In genomic region chrX:48958635-48959094, GRCh38 we compare ENCODE assay signal across 8 cellular contexts. TPM values are rescaled to one million over a fixed set of nuclear protein-coding genes. Genes with fewer than 3 reads are reported as not detected.
A peak's percentile ranks its signal among the peaks of the same experiment; 100 is the strongest.
DNase-seq lines count a peak whose midpoint lies in the region; ATAC-seq and TF ChIP-seq lines count a peak whose summit lies in the region.

No MANE protein-coding gene starts in this region.

- H3K4me1 ChIP-seq in KMS-11 (ENCODE audit: low read depth, poor library complexity, severe bottlenecking) = peaks cover 19% of the 10 kb centered on the region
- peaks cover 6% of the 10 kb centered on the region for H3K4me1 ChIP-seq in foreskin keratinocyte

- H3K27ac ChIP-seq in KMS-11 (peak overlapping the region; percentile 60), foreskin keratinocyte (peak overlapping the region; percentile 72)

- H3K27ac Mint-ChIP-seq in activated T-helper 1 cell treated with anti-CD3 and anti-CD28 coated beads, Interleukin-12 subunit alpha, Interleukin-12 subunit beta, Interleukin-2, Interleukin-4 antibody, amounts not matched to agents 30 ng/mL and 10 ng/mL and 1 ng/mL, durations not matched to agents 14 hours and 24 hours and 36 hours = peak overlapping the region; percentile 100
- peak overlapping the region; percentile 100 for H3K27ac Mint-ChIP-seq in osteocyte (ENCODE audit: unreplicated experiment)

- TF ChIP-seq CTCF in KMS-11 (conservative IDR thresholded peaks at IDR 0.05; ENCODE audit: low read depth, low read length) = no peak
- no peak for TF ChIP-seq CTCF in foreskin keratinocyte (conservative IDR thresholded peaks at IDR 0.05)
- TF ChIP-seq CTCF in osteocyte (IDR thresholded peaks at IDR 0.05) = no peak

- H3K27me3 ChIP-seq in KMS-11 (ENCODE audit: insufficient read depth, low read depth) (no peaks in the 10 kb centered on the region), foreskin keratinocyte (no peaks in the 10 kb centered on the region)

- DNase-seq in COLO668 (lab: John Stamatoyannopoulos, UW; ENCODE audit: unreplicated experiment) = peak; percentile 17
- peak; percentile 2 for DNase-seq in activated T-helper 1 cell treated with anti-CD3 and anti-CD28 coated beads, Interleukin-12 subunit alpha, Interleukin-12 subunit beta, Interleukin-2, Interleukin-4 antibody, amounts not matched to agents 30 ng/mL and 10 ng/mL and 1 ng/mL, durations not matched to agents 14 hours and 24 hours and 36 hours (ENCODE audit: low spot score)
- peak; percentile 12 to 41 for DNase-seq in foreskin keratinocyte
- DNase-seq in osteocyte (ENCODE audit: extremely low spot score, unreplicated experiment) = no peak
- DNase-seq in activated CD4-positive, CD25-positive, alpha-beta regulatory T cell treated with anti-CD3 and anti-CD28 coated beads, Interleukin-2, amount 50 U/mL, for 72 hours = no peak
- no peak for DNase-seq in iPS-NIHi7 (ENCODE audit: extremely low spot score)

- peak overlapping the region; percentile 98 for H3K4me3 Mint-ChIP-seq in activated T-helper 1 cell treated with anti-CD3 and anti-CD28 coated beads, Interleukin-12 subunit alpha, Interleukin-12 subunit beta, Interleukin-2, Interleukin-4 antibody, amounts not matched to agents 30 ng/mL and 10 ng/mL and 1 ng/mL, durations not matched to agents 14 hours and 24 hours and 36 hours
- peak overlapping the region; percentile 97 for H3K4me3 Mint-ChIP-seq in osteocyte (ENCODE audit: unreplicated experiment)

- ATAC-seq in foreskin keratinocyte (peak; percentile 37), GM21515 (IDR thresholded peaks at IDR 0.05; ENCODE audit: unreplicated experiment) (no peak)

- peak overlapping the region; percentile 83 for H3K4me2 ChIP-seq in KMS-11

- H3K36me3 ChIP-seq in KMS-11 (ENCODE audit: insufficient read depth) = no peaks in the 10 kb centered on the region

- H3K4me3 ChIP-seq in KMS-11 (IDR thresholded peaks at IDR 0.05; ENCODE audit: insufficient read depth, low read depth, low read length) = no peak overlapping the region

- peaks cover 16% of the 10 kb centered on the region; the same call in 1 of the 2 replicates for H3K79me2 ChIP-seq in KMS-11 (ENCODE audit: insufficient read depth, low read depth)

- no peaks in the 10 kb centered on the region for H4K20me1 ChIP-seq in KMS-11 (ENCODE audit: insufficient read depth)

- peaks cover 15% of the 10 kb centered on the region for H3K36me3 Mint-ChIP-seq in activated T-helper 1 cell treated with anti-CD3 and anti-CD28 coated beads, Interleukin-12 subunit alpha, Interleukin-12 subunit beta, Interleukin-2, Interleukin-4 antibody, amounts not matched to agents 30 ng/mL and 10 ng/mL and 1 ng/mL, durations not matched to agents 14 hours and 24 hours and 36 hours (ENCODE audit: low read depth)
- peaks cover 2% of the 10 kb centered on the region for H3K36me3 Mint-ChIP-seq in osteocyte (ENCODE audit: unreplicated experiment)

- peak overlapping the region; percentile 21; the same call in 1 of the 2 replicates for H2AFZ ChIP-seq in KMS-11 (ENCODE audit: low read depth)

- H3K9me3 Mint-ChIP-seq in activated T-helper 1 cell treated with anti-CD3 and anti-CD28 coated beads, Interleukin-12 subunit alpha, Interleukin-12 subunit beta, Interleukin-2, Interleukin-4 antibody, amounts not matched to agents 30 ng/mL and 10 ng/mL and 1 ng/mL, durations not matched to agents 14 hours and 24 hours and 36 hours = no peaks in the 10 kb centered on the region
- H3K9me3 Mint-ChIP-seq in osteocyte (ENCODE audit: unreplicated experiment) = no peaks in the 10 kb centered on the region

- peaks cover 33% of the 10 kb centered on the region for H3K4me1 Mint-ChIP-seq in activated T-helper 1 cell treated with anti-CD3 and anti-CD28 coated beads, Interleukin-12 subunit alpha, Interleukin-12 subunit beta, Interleukin-2, Interleukin-4 antibody, amounts not matched to agents 30 ng/mL and 10 ng/mL and 1 ng/mL, durations not matched to agents 14 hours and 24 hours and 36 hours (ENCODE audit: low read depth)
- peaks cover 15% of the 10 kb centered on the region for H3K4me1 Mint-ChIP-seq in osteocyte (ENCODE audit: unreplicated experiment)

- H3K9ac ChIP-seq in KMS-11 = peak overlapping the region; percentile 43; the same call in 1 of the 2 replicates

- no peaks in the 10 kb centered on the region for H3K27me3 Mint-ChIP-seq in activated T-helper 1 cell treated with anti-CD3 and anti-CD28 coated beads, Interleukin-12 subunit alpha, Interleukin-12 subunit beta, Interleukin-2, Interleukin-4 antibody, amounts not matched to agents 30 ng/mL and 10 ng/mL and 1 ng/mL, durations not matched to agents 14 hours and 24 hours and 36 hours (ENCODE audit: insufficient read depth)
- no peaks in the 10 kb centered on the region for H3K27me3 Mint-ChIP-seq in osteocyte (ENCODE audit: unreplicated experiment)

- intact Hi-C loops in activated T-helper 1 cell treated with anti-CD3 and anti-CD28 coated beads, Interleukin-12 subunit alpha, Interleukin-12 subunit beta, Interleukin-2, Interleukin-4 antibody, amounts not matched to agents 30 ng/mL and 10 ng/mL and 1 ng/mL, durations not matched to agents 14 hours and 24 hours and 36 hours (cut with micrococcal nuclease) = loop anchor here (1.0 kb wide), 6 partner anchors 39 to 361 kb away; partner anchors contain the start of genes GRIPAP1, PIM2, TFE3 and WDR13

RNA-seq across cellular contexts. Expression of gene OTUD5, which starts 1.3 kb away (rescaled TPM):
- total RNA-seq in activated T-helper 1 cell treated with anti-CD3 and anti-CD28 coated beads, Interleukin-12 subunit alpha, Interleukin-12 subunit beta, Interleukin-2, Interleukin-4 antibody, amounts not matched to agents 30 ng/mL and 10 ng/mL and 1 ng/mL, durations not matched to agents 14 hours and 24 hours and 36 hours = 84.1 and 84.8 TPM in 2 replicates
- total RNA-seq in foreskin keratinocyte = 31.6 and 34.9 TPM in 2 replicates
- 35.5 and 37.6 TPM in 2 replicates for polyA plus RNA-seq in foreskin keratinocyte
- total RNA-seq in osteocyte = 54.9 and 57.4 TPM in 2 replicates

RNA-seq across cellular contexts. Expression of gene KCND1, which starts 13.0 kb away (rescaled TPM):
- total RNA-seq in activated T-helper 1 cell treated with anti-CD3 and anti-CD28 coated beads, Interleukin-12 subunit alpha, Interleukin-12 subunit beta, Interleukin-2, Interleukin-4 antibody, amounts not matched to agents 30 ng/mL and 10 ng/mL and 1 ng/mL, durations not matched to agents 14 hours and 24 hours and 36 hours = 3.3 and 4.0 TPM in 2 replicates
- total RNA-seq in foreskin keratinocyte (0.49 and 0.54 TPM in 2 replicates), osteocyte (1.4 and 2.5 TPM in 2 replicates)
- 0.55 and 0.63 TPM in 2 replicates for polyA plus RNA-seq in foreskin keratinocyte

RNA-seq across cellular contexts. Expression of gene PIM2, which starts 39.8 kb away (rescaled TPM):
- 475 and 478 TPM in 2 replicates for total RNA-seq in activated T-helper 1 cell treated with anti-CD3 and anti-CD28 coated beads, Interleukin-12 subunit alpha, Interleukin-12 subunit beta, Interleukin-2, Interleukin-4 antibody, amounts not matched to agents 30 ng/mL and 10 ng/mL and 1 ng/mL, durations not matched to agents 14 hours and 24 hours and 36 hours
- total RNA-seq in foreskin keratinocyte (9.5 and 10.3 TPM in 2 replicates), osteocyte (6.4 and 7.3 TPM in 2 replicates)
- polyA plus RNA-seq in foreskin keratinocyte = 7.7 and 8.4 TPM in 2 replicates

RNA-seq across cellular contexts. Expression of gene GRIPAP1, which starts 43.4 kb away (rescaled TPM):
- 85.8 and 89.2 TPM in 2 replicates for total RNA-seq in activated T-helper 1 cell treated with anti-CD3 and anti-CD28 coated beads, Interleukin-12 subunit alpha, Interleukin-12 subunit beta, Interleukin-2, Interleukin-4 antibody, amounts not matched to agents 30 ng/mL and 10 ng/mL and 1 ng/mL, durations not matched to agents 14 hours and 24 hours and 36 hours
- total RNA-seq in foreskin keratinocyte (18.8 and 18.9 TPM in 2 replicates), osteocyte (42.2 and 48.5 TPM in 2 replicates)
- 13.7 and 13.8 TPM in 2 replicates for polyA plus RNA-seq in foreskin keratinocyte

RNA-seq across cellular contexts. Expression of gene SLC35A2, which starts 47.2 kb away (rescaled TPM):
- 24.9 and 26.5 TPM in 2 replicates for total RNA-seq in activated T-helper 1 cell treated with anti-CD3 and anti-CD28 coated beads, Interleukin-12 subunit alpha, Interleukin-12 subunit beta, Interleukin-2, Interleukin-4 antibody, amounts not matched to agents 30 ng/mL and 10 ng/mL and 1 ng/mL, durations not matched to agents 14 hours and 24 hours and 36 hours
- total RNA-seq in foreskin keratinocyte = 28.5 and 35.4 TPM in 2 replicates
- polyA plus RNA-seq in foreskin keratinocyte = 34.7 and 35.7 TPM in 2 replicates
- 34.6 and 37.0 TPM in 2 replicates for total RNA-seq in osteocyte

Comparison
In these comparisons a context has a peak if more than half of its experiments do, and no peak if none do; other contexts are left out.
1. DNase-seq: peak in COLO668 (single experiment), activated T-helper 1 cell treated with anti-CD3 and anti-CD28 coated beads, Interleukin-12 subunit alpha, Interleukin-12 subunit beta, Interleukin-2, Interleukin-4 antibody, amounts not matched to agents 30 ng/mL and 10 ng/mL and 1 ng/mL, durations not matched to agents 14 hours and 24 hours and 36 hours (single experiment) and foreskin keratinocyte (2 of 2); none in osteocyte (single experiment), activated CD4-positive, CD25-positive, alpha-beta regulatory T cell treated with anti-CD3 and anti-CD28 coated beads, Interleukin-2, amount 50 U/mL, for 72 hours (single experiment) and iPS-NIHi7 (single experiment).
2. RNA of gene PIM2, which starts 39.8 kb away (total RNA-seq): 475 to 478 TPM in activated T-helper 1 cell treated with anti-CD3 and anti-CD28 coated beads, Interleukin-12 subunit alpha, Interleukin-12 subunit beta, Interleukin-2, Interleukin-4 antibody, amounts not matched to agents 30 ng/mL and 10 ng/mL and 1 ng/mL, durations not matched to agents 14 hours and 24 hours and 36 hours; 9.5 to 10.3 TPM in foreskin keratinocyte and 6.4 to 7.3 TPM in osteocyte; every median in the first group is over 10 times any median in the second.